24 cellular contexts compared by ENCODE assay signal in the genomic region with DNA sequence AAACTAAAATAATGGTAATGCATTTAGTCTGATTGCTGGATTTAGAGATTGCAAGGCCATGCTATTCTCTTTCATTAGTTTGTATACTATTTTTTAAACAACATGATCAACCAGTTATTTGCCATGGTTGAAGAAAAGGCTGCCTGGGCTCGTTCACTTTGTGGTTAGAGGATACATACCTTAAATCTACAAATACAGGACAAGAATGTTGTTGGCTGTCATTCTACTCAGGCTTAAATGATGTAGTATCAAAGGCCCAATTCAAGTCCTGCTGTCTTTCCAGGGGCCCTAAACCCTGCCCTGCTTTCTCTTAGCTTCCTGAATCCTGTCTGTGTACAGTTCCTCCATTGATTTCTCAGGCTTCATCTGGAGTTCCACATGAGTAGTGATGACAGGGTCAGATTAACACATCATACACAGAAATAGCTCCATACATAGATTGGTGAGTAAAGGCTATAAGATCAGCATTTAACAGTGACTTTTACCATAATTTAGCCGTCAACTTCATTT.
"Had no signal": no experiment of that assay in that cellular context is flagged by ENCODE, and none has a peak within 500 bp of the region (broad histone marks: within the 10 kb centered on the region; RNA-seq: fewer than 3 reads in every experiment).

No MANE protein-coding gene starts in this region.

- H3K4me1 Mint-ChIP-seq: immature natural killer cell, naive B cell, nephron progenitor cell had no signal

- H3K4me3 Mint-ChIP-seq: immature natural killer cell, naive B cell, nephron progenitor cell had no signal

- H3K27me3 ChIP-seq: esophagus muscularis mucosa, gastroesophageal sphincter, neutrophil, right atrium auricular region, sigmoid colon had no signal

- H3K9me3 ChIP-seq: esophagus muscularis mucosa, gastroesophageal sphincter, neutrophil, psoas muscle, right atrium auricular region, sigmoid colon had no signal

- H3K36me3 Mint-ChIP-seq: immature natural killer cell, naive B cell had no signal

- FAIRE-seq: endometrium, kidney, small intestine, urothelium cell line had no signal

- H3K9me3 Mint-ChIP-seq: immature natural killer cell, nephron progenitor cell had no signal

- H3K27ac Mint-ChIP-seq: immature natural killer cell, nephron progenitor cell had no signal

- DNase-seq: cortex of kidney; effector memory CD4-positive, alpha-beta T cell; immature natural killer cell; kidney; left colon; left ventricle myocardium superior; mesendoderm; naive B cell; nephron progenitor cell; psoas muscle; sigmoid colon; small intestine; stimulated activated CD4-positive, alpha-beta T cell treated with anti-CD3 and anti-CD28 coated beads, Interleukin-12 subunit alpha, Interleukin-12 subunit beta, amount 100 ng/mL, for 4 hours; stimulated activated CD4-positive, alpha-beta T cell treated with anti-CD3 and anti-CD28 coated beads, Interleukin-2, amount 100 ng/mL, for 48 hours; stimulated activated naive CD4-positive, alpha-beta T cell treated with Interleukin-2 at 50 U/mL for 16 hours; trophoblast cell had no signal

- H3K36me3 ChIP-seq: esophagus muscularis mucosa, gastroesophageal sphincter, neutrophil, right atrium auricular region, sigmoid colon had no signal

- H3K4me1 ChIP-seq: esophagus muscularis mucosa, gastroesophageal sphincter, psoas muscle, right atrium auricular region, sigmoid colon had no signal

- H3K27ac ChIP-seq: epithelial cell of prostate, esophagus muscularis mucosa, gastroesophageal sphincter, neutrophil, psoas muscle, right atrium auricular region, sigmoid colon had no signal

- H3K4me3 ChIP-seq: esophagus muscularis mucosa, gastroesophageal sphincter, lung, psoas muscle, right atrium auricular region, sigmoid colon had no signal
